16 cellular contexts compared by ENCODE assay signal in the genomic region with DNA sequence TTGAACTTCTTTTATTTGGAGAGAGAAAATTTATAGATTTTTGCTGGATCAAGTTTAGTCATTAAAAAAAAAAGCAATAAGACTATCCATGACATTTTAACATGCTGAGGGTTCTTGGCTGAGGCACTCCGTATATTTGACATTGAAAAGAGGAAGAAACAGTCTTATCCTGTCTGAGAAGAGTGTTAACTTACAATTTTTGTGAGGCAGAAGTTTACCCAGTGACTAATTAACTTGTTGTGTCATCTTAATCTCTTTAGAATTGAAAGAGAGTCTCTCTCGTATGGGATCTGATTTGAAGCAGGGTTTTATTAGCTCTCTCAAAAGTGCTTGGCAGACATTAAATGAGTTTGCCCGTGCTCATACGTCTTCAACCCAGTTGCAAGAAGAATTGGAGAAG.
"Had no signal": no experiment of that assay in that cellular context is flagged by ENCODE, and none has a peak within 500 bp of the region (broad histone marks: within the 10 kb centered on the region; RNA-seq: fewer than 3 reads in every experiment).

No MANE protein-coding gene starts in this region.

- H3K4me1 ChIP-seq: body of pancreas, gastrocnemius medialis, parathyroid adenoma had no signal

- H3K27ac Mint-ChIP-seq: activated naive CD8-positive, alpha-beta T cell treated with anti-CD3 and anti-CD28 coated beads for 36 hours; activated T-cell treated with anti-CD3 and anti-CD28 coated beads, Interleukin-2, amount 50 U/mL, for 72 hours; stimulated activated naive CD8-positive, alpha-beta T cell treated with anti-CD3 and anti-CD28 coated beads, Interleukin-15, amount 100 ng/mL, for 72 hours; type B pancreatic cell had no signal

- DNase-seq: activated CD4-positive, alpha-beta T cell treated with anti-CD3 and anti-CD28 coated beads, Interleukin-2, amount 50 U/mL, for 4 hours; activated gamma-delta T cell; activated naive CD8-positive, alpha-beta T cell treated with anti-CD3 and anti-CD28 coated beads for 36 hours; activated T-cell treated with anti-CD3 and anti-CD28 coated beads, Interleukin-2, amount 50 U/mL, for 72 hours; amygdala; body of pancreas; effector memory CD4-positive, alpha-beta T cell; gastrocnemius medialis; naive B cell; stimulated activated CD4-positive, alpha-beta T cell treated with anti-CD3 and anti-CD28 coated beads, Interleukin-1b, Interleukin-23, amount 100 ng/mL, for 48 hours; stimulated activated naive CD8-positive, alpha-beta T cell treated with anti-CD3 and anti-CD28 coated beads, Interleukin-15, amount 100 ng/mL, for 72 hours; T-helper 2 cell had no signal

- ATAC-seq: activated T-cell treated with anti-CD3 and anti-CD28 coated beads, Interleukin-2, amount 50 U/mL, for 72 hours; body of pancreas; gastrocnemius medialis; stimulated activated naive CD8-positive, alpha-beta T cell treated with anti-CD3 and anti-CD28 coated beads, Interleukin-15, amount 100 ng/mL, for 72 hours had no signal

- H3K9ac ChIP-seq: neural progenitor cell, parathyroid adenoma had no signal

- H3K27me3 ChIP-seq: body of pancreas, gastrocnemius medialis, neural progenitor cell had no signal

- H3K27me3 Mint-ChIP-seq: activated naive CD8-positive, alpha-beta T cell treated with anti-CD3 and anti-CD28 coated beads for 36 hours; central memory CD8-positive, alpha-beta T cell; naive B cell; stimulated activated naive CD8-positive, alpha-beta T cell treated with anti-CD3 and anti-CD28 coated beads, Interleukin-15, amount 100 ng/mL, for 72 hours; type B pancreatic cell had no signal

- H3K27ac ChIP-seq: body of pancreas, gastrocnemius medialis, parathyroid adenoma had no signal

- H3K4me3 Mint-ChIP-seq: activated naive CD8-positive, alpha-beta T cell treated with anti-CD3 and anti-CD28 coated beads for 36 hours; activated T-cell treated with anti-CD3 and anti-CD28 coated beads, Interleukin-2, amount 50 U/mL, for 72 hours; central memory CD8-positive, alpha-beta T cell; naive B cell; neural progenitor cell; stimulated activated naive CD8-positive, alpha-beta T cell treated with anti-CD3 and anti-CD28 coated beads, Interleukin-15, amount 100 ng/mL, for 72 hours; type B pancreatic cell had no signal

- H3K9me3 ChIP-seq: body of pancreas, gastrocnemius medialis had no signal

- H3K9me3 Mint-ChIP-seq: activated naive CD8-positive, alpha-beta T cell treated with anti-CD3 and anti-CD28 coated beads for 36 hours; activated T-cell treated with anti-CD3 and anti-CD28 coated beads, Interleukin-2, amount 50 U/mL, for 72 hours; central memory CD8-positive, alpha-beta T cell; naive B cell; neural progenitor cell; stimulated activated naive CD8-positive, alpha-beta T cell treated with anti-CD3 and anti-CD28 coated beads, Interleukin-15, amount 100 ng/mL, for 72 hours; type B pancreatic cell had no signal

- H3K4me1 Mint-ChIP-seq: naive B cell; stimulated activated naive CD8-positive, alpha-beta T cell treated with anti-CD3 and anti-CD28 coated beads, Interleukin-15, amount 100 ng/mL, for 72 hours had no signal

- H3K4me3 ChIP-seq: body of pancreas, gastrocnemius medialis, neural progenitor cell had no signal
